Comparison of ENCODE assay signal across 8 cellular contexts in genomic region chr15:69576035-69576526, GRCh38.
DNase-seq lines count a peak whose midpoint lies in the region.

No MANE protein-coding gene starts in this region.

- DNase-seq in NCI-H82 (lab: John Stamatoyannopoulos, UW) (peak; percentile 59), NCI-H82 treated with DMSO at 0.1 percent for 48 hours (lab: John Stamatoyannopoulos, UW; ENCODE audit: unreplicated experiment) (no peak), NCI-H510A treated with DMSO at 0.1 percent for 48 hours (lab: John Stamatoyannopoulos, UW) (peak; percentile 57), ecto neural progenitor cell (ENCODE audit: low spot score) (peak; percentile 56), mucosa of gallbladder (ENCODE audit: low spot score) (peak; percentile 66), HPDE6-E6E7 (ENCODE audit: extremely low spot score) (no peak)
- DNase-seq in activated CD4-positive, alpha-beta T cell treated with anti-CD3 and anti-CD28 coated beads, Interleukin-2, amount 50 U/mL, for 48 hours: peak; percentile 77 to 82
- peak; percentile 44 for DNase-seq in stimulated activated CD8-positive, alpha-beta memory T cell treated with anti-CD3 and anti-CD28 coated beads, Interleukin-7, amount 100 ng/mL, for 24 hours (ENCODE audit: low read depth)

Comparison
In these comparisons a context has a peak if more than half of its experiments do, and no peak if none do; other contexts are left out.
1. DNase-seq: peak in NCI-H82 (single experiment), NCI-H510A treated with DMSO at 0.1 percent for 48 hours (single experiment), activated CD4-positive, alpha-beta T cell treated with anti-CD3 and anti-CD28 coated beads, Interleukin-2, amount 50 U/mL, for 48 hours (2 of 2), ecto neural progenitor cell (single experiment), mucosa of gallbladder (single experiment) and stimulated activated CD8-positive, alpha-beta memory T cell treated with anti-CD3 and anti-CD28 coated beads, Interleukin-7, amount 100 ng/mL, for 24 hours (single experiment); none in NCI-H82 treated with DMSO at 0.1 percent for 48 hours (single experiment) and HPDE6-E6E7 (single experiment).